ENCODE assay signal across 12 cellular contexts in the genomic region with DNA sequence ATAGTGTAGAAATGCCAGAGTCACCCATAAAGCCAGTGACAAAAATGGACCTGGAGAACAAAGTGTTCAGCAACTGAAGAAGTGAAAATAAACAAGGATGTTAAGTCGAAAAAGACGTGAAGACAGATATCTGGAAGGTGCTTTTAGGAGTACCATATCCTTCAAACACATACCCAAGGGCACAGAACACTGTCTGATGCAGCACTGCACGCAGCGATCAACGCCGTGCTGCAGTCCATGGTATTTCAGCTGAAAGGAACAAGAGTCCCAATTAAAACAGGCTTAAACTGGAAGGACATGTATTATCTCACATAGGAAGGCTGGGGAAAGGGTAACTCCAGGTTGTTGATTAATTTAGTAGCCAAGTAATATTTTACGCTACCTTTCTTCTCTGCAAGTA.
"Had no signal": no experiment of that assay in that cellular context is flagged by ENCODE, and none has a peak within 500 bp of the region (broad histone marks: within the 10 kb centered on the region; RNA-seq: fewer than 3 reads in every experiment).

No MANE protein-coding gene starts in this region.

- ATAC-seq: activated CD4-positive, alpha-beta T cell treated with anti-CD3 and anti-CD28 coated beads for 36 hours; lower lobe of right lung; naive thymus-derived CD8-positive, alpha-beta T cell; stimulated activated naive CD8-positive, alpha-beta T cell treated with anti-CD3 and anti-CD28 coated beads, Interleukin-15, amount 100 ng/mL, for 72 hours had no signal

- H3K36me3 ChIP-seq: lower lobe of right lung, neutrophil, upper lobe of left lung had no signal

- DNase-seq: activated CD4-positive, alpha-beta T cell treated with anti-CD3 and anti-CD28 coated beads for 36 hours; activated CD4-positive, alpha-beta T cell treated with anti-CD3 and anti-CD28 coated beads, Interleukin-2, amount 50 U/mL, for 48 hours; amniotic stem cell; caudate nucleus; endodermal cell; foreskin melanocyte; head of caudate nucleus; lower lobe of right lung; naive thymus-derived CD8-positive, alpha-beta T cell; stimulated activated naive CD8-positive, alpha-beta T cell treated with anti-CD3 and anti-CD28 coated beads, Interleukin-15, amount 100 ng/mL, for 72 hours; upper lobe of left lung had no signal

- H3K27ac ChIP-seq: lower lobe of right lung, neutrophil, upper lobe of left lung had no signal

- H3K4me1 ChIP-seq: lower lobe of right lung, upper lobe of left lung had no signal

- H3K9me3 ChIP-seq: lower lobe of right lung, neutrophil, upper lobe of left lung had no signal

- H3K27me3 ChIP-seq: neutrophil, upper lobe of left lung had no signal

- H3K4me3 ChIP-seq: lower lobe of right lung, upper lobe of left lung had no signal
